Comparison of ENCODE assay signal across 1 cellular context in the genomic region with DNA sequence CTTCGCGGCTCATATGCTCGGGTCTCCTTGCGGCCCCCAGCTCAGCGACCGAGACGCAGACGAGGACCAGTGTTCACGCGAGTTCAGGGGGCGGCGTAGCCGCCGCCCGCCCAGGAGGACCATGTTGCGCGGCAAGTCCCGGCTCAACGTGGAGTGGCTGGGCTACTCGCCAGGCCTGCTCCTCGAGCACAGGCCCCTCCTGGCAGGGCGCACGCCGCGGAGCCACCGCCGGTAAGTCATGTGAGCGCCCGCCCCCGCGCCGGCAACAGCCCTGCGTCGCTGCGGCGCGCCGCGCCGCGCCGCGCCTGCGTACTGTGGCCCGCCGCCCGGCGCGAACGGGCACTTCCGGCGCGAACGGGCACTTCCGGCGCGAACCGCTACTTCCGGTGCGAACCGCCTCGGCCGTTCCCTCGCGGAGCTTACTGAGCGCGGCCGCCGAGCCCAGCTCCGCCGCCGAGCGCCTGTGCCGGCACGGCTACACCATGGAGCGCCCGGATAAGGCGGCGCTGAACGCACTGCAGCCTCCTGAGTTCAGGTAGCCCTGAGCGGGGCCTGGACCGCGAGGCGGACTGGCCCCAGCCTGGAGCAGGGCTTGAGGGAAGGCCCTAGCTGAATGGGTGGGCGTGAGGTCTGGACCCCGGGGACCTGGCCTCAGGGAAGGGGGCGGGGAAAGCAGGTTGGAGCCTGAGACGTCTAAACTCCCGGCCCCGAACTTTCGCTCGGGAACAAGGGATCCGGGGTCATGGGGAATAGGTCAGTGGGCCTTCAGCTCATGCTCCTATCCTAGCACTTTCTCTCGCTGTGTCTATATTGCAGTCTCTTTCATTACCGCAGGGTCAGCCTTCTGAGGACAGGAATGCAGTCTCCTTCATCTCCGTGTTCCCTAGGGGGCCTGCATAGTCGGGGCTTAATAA.
TF ChIP-seq lines count a peak whose summit lies in the region.

A gene with protein sequence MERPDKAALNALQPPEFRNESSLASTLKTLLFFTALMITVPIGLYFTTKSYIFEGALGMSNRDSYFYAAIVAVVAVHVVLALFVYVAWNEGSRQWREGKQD (plus strand): TSS at position 380 of the 914 bp plus-strand sequence. CDS start 103 bp downstream, at position 483.

TF ChIP-seq in HepG2, 621 proteins besides CTCF, POLR2A, EP300 and RAD21 (continued from another document and continues in another):
- TF ChIP-seq, protein P1, sequence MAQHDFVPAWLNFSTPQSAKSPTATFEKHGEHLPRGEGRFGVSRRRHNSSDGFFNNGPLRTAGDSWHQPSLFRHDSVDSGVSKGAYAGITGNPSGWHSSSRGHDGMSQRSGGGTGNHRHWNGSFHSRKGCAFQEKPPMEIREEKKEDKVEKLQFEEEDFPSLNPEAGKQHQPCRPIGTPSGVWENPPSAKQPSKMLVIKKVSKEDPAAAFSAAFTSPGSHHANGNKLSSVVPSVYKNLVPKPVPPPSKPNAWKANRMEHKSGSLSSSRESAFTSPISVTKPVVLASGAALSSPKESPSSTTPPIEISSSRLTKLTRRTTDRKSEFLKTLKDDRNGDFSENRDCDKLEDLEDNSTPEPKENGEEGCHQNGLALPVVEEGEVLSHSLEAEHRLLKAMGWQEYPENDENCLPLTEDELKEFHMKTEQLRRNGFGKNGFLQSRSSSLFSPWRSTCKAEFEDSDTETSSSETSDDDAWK (CRISPR knock-in tag; IDR thresholded peaks at IDR 0.05), result no peak
- no peak for TF ChIP-seq ZFP62 (CRISPR knock-in tag; IDR thresholded peaks at IDR 0.05)
- no peak for TF ChIP-seq ZNF644 (CRISPR knock-in tag; IDR thresholded peaks at IDR 0.05; ENCODE audit: low read depth)
- TF ChIP-seq HCFC1 (IDR thresholded peaks at IDR 0.05; ENCODE audit: low read depth, low read length), result no peak
- no peak for TF ChIP-seq ZBTB26 (CRISPR knock-in tag; IDR thresholded peaks at IDR 0.05; ENCODE audit: borderline replicate concordance)
- TF ChIP-seq SMC3 (IDR thresholded peaks at IDR 0.05; ENCODE audit: low read length), result no peak
- TF ChIP-seq, protein P2, sequence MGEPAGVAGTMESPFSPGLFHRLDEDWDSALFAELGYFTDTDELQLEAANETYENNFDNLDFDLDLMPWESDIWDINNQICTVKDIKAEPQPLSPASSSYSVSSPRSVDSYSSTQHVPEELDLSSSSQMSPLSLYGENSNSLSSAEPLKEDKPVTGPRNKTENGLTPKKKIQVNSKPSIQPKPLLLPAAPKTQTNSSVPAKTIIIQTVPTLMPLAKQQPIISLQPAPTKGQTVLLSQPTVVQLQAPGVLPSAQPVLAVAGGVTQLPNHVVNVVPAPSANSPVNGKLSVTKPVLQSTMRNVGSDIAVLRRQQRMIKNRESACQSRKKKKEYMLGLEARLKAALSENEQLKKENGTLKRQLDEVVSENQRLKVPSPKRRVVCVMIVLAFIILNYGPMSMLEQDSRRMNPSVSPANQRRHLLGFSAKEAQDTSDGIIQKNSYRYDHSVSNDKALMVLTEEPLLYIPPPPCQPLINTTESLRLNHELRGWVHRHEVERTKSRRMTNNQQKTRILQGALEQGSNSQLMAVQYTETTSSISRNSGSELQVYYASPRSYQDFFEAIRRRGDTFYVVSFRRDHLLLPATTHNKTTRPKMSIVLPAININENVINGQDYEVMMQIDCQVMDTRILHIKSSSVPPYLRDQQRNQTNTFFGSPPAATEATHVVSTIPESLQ (CRISPR knock-in tag; conservative IDR thresholded peaks at IDR 0.05), result no peak
- no peak; the same call in 1 of the 2 replicates for TF ChIP-seq SRY (CRISPR knock-in tag; IDR thresholded peaks at IDR 0.05)
- peak; percentile 79; the same call in 1 of the 2 replicates for TF ChIP-seq TFDP1 (CRISPR knock-in tag; IDR thresholded peaks at IDR 0.05; ENCODE audit: borderline replicate concordance)
- TF ChIP-seq ZNF143 (CRISPR knock-in tag; IDR thresholded peaks at IDR 0.05), result no peak
- no peak for TF ChIP-seq SNAI1 (CRISPR knock-in tag; IDR thresholded peaks at IDR 0.05; ENCODE audit: borderline replicate concordance)
- no peak for TF ChIP-seq FOXA3 (CRISPR knock-in tag; IDR thresholded peaks at IDR 0.05)
- TF ChIP-seq CBX1 (IDR thresholded peaks at IDR 0.05; ENCODE audit: low read depth), result no peak
- TF ChIP-seq ZNF484 (CRISPR knock-in tag; IDR thresholded peaks at IDR 0.05; ENCODE audit: borderline replicate concordance, low read depth), result no peak
- peak; percentile 73 for TF ChIP-seq THAP11 (CRISPR knock-in tag; IDR thresholded peaks at IDR 0.05)
- peak; percentile 47; the same call in 1 of the 2 replicates for TF ChIP-seq NFKB2 (CRISPR knock-in tag; IDR thresholded peaks at IDR 0.05; ENCODE audit: borderline replicate concordance)
- TF ChIP-seq NBN (conservative IDR thresholded peaks at IDR 0.05), result no peak
- TF ChIP-seq, protein P3, sequence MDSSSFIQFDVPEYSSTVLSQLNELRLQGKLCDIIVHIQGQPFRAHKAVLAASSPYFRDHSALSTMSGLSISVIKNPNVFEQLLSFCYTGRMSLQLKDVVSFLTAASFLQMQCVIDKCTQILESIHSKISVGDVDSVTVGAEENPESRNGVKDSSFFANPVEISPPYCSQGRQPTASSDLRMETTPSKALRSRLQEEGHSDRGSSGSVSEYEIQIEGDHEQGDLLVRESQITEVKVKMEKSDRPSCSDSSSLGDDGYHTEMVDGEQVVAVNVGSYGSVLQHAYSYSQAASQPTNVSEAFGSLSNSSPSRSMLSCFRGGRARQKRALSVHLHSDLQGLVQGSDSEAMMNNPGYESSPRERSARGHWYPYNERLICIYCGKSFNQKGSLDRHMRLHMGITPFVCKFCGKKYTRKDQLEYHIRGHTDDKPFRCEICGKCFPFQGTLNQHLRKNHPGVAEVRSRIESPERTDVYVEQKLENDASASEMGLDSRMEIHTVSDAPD (CRISPR knock-in tag; IDR thresholded peaks at IDR 0.05), result no peak
- TF ChIP-seq ETV6 (CRISPR knock-in tag; conservative IDR thresholded peaks at IDR 0.05), result no peak
- TF ChIP-seq, protein P4, sequence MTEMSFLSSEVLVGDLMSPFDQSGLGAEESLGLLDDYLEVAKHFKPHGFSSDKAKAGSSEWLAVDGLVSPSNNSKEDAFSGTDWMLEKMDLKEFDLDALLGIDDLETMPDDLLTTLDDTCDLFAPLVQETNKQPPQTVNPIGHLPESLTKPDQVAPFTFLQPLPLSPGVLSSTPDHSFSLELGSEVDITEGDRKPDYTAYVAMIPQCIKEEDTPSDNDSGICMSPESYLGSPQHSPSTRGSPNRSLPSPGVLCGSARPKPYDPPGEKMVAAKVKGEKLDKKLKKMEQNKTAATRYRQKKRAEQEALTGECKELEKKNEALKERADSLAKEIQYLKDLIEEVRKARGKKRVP (CRISPR knock-in tag; IDR thresholded peaks at IDR 0.05), result no peak
- TF ChIP-seq REPIN1 (CRISPR knock-in tag; IDR thresholded peaks at IDR 0.05; ENCODE audit: borderline replicate concordance, low read depth), result no peak; the same call in 1 of the 2 replicates
- TF ChIP-seq ZNF274 (CRISPR knock-in tag; IDR thresholded peaks at IDR 0.05), result peak; percentile 41; the same call in 1 of the 2 replicates
- peak; percentile 58; the same call in 1 of the 2 replicates for TF ChIP-seq ZNF232 (CRISPR knock-in tag; IDR thresholded peaks at IDR 0.05; ENCODE audit: borderline replicate concordance)
- TF ChIP-seq CAMTA2 (CRISPR knock-in tag; IDR thresholded peaks at IDR 0.05; ENCODE audit: borderline replicate concordance), result no peak
- TF ChIP-seq PCBP1 (IDR thresholded peaks at IDR 0.05; ENCODE audit: borderline replicate concordance, low read depth, low read length), result no peak
- TF ChIP-seq, protein P5, sequence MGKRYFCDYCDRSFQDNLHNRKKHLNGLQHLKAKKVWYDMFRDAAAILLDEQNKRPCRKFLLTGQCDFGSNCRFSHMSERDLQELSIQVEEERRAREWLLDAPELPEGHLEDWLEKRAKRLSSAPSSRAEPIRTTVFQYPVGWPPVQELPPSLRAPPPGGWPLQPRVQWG (CRISPR knock-in tag; IDR thresholded peaks at IDR 0.05; ENCODE audit: borderline replicate concordance, low read depth), result no peak
- TF ChIP-seq, protein P6, sequence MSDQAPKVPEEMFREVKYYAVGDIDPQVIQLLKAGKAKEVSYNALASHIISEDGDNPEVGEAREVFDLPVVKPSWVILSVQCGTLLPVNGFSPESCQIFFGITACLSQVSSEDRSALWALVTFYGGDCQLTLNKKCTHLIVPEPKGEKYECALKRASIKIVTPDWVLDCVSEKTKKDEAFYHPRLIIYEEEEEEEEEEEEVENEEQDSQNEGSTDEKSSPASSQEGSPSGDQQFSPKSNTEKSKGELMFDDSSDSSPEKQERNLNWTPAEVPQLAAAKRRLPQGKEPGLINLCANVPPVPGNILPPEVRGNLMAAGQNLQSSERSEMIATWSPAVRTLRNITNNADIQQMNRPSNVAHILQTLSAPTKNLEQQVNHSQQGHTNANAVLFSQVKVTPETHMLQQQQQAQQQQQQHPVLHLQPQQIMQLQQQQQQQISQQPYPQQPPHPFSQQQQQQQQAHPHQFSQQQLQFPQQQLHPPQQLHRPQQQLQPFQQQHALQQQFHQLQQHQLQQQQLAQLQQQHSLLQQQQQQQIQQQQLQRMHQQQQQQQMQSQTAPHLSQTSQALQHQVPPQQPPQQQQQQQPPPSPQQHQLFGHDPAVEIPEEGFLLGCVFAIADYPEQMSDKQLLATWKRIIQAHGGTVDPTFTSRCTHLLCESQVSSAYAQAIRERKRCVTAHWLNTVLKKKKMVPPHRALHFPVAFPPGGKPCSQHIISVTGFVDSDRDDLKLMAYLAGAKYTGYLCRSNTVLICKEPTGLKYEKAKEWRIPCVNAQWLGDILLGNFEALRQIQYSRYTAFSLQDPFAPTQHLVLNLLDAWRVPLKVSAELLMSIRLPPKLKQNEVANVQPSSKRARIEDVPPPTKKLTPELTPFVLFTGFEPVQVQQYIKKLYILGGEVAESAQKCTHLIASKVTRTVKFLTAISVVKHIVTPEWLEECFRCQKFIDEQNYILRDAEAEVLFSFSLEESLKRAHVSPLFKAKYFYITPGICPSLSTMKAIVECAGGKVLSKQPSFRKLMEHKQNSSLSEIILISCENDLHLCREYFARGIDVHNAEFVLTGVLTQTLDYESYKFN (CRISPR knock-in tag; conservative IDR thresholded peaks at IDR 0.05), result 0 out of 2 replicates have a peak, but pooled peaks have one; percentile 7
- TF ChIP-seq ATM (IDR thresholded peaks at IDR 0.05; ENCODE audit: borderline replicate concordance), result no peak
- TF ChIP-seq SATB2 (CRISPR knock-in tag; IDR thresholded peaks at IDR 0.05), result no peak
- no peak for TF ChIP-seq NAIF1 (CRISPR knock-in tag; IDR thresholded peaks at IDR 0.05; ENCODE audit: borderline replicate concordance)
- no peak for TF ChIP-seq ZNF3 (CRISPR knock-in tag; IDR thresholded peaks at IDR 0.05)
- no peak for TF ChIP-seq DPF2 (CRISPR knock-in tag; IDR thresholded peaks at IDR 0.05; ENCODE audit: borderline replicate concordance, low read depth)
- TF ChIP-seq CENPX (CRISPR knock-in tag; IDR thresholded peaks at IDR 0.05), result no peak
- peak; percentile 23; the same call in 1 of the 2 replicates for TF ChIP-seq GFI1 (CRISPR knock-in tag; IDR thresholded peaks at IDR 0.05; ENCODE audit: borderline replicate concordance)
- TF ChIP-seq, protein P7, sequence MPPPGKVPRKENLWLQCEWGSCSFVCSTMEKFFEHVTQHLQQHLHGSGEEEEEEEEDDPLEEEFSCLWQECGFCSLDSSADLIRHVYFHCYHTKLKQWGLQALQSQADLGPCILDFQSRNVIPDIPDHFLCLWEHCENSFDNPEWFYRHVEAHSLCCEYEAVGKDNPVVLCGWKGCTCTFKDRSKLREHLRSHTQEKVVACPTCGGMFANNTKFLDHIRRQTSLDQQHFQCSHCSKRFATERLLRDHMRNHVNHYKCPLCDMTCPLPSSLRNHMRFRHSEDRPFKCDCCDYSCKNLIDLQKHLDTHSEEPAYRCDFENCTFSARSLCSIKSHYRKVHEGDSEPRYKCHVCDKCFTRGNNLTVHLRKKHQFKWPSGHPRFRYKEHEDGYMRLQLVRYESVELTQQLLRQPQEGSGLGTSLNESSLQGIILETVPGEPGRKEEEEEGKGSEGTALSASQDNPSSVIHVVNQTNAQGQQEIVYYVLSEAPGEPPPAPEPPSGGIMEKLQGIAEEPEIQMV (CRISPR knock-in tag; IDR thresholded peaks at IDR 0.05; ENCODE audit: low read depth), result no peak
- TF ChIP-seq NFIC (IDR thresholded peaks at IDR 0.05; ENCODE audit: low read length), result no peak
- TF ChIP-seq MAX (IDR thresholded peaks at IDR 0.05), result peak; percentile 93
- TF ChIP-seq, protein P8, sequence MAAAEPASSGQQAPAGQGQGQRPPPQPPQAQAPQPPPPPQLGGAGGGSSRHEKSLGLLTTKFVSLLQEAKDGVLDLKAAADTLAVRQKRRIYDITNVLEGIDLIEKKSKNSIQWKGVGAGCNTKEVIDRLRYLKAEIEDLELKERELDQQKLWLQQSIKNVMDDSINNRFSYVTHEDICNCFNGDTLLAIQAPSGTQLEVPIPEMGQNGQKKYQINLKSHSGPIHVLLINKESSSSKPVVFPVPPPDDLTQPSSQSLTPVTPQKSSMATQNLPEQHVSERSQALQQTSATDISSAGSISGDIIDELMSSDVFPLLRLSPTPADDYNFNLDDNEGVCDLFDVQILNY (CRISPR knock-in tag; conservative IDR thresholded peaks at IDR 0.05), result no peak
- TF ChIP-seq PAWR (CRISPR knock-in tag; IDR thresholded peaks at IDR 0.05; ENCODE audit: borderline replicate concordance), result no peak
- no peak for TF ChIP-seq NRL (CRISPR knock-in tag; IDR thresholded peaks at IDR 0.05; ENCODE audit: borderline replicate concordance)
- no peak for TF ChIP-seq REXO4 (CRISPR knock-in tag; IDR thresholded peaks at IDR 0.05; ENCODE audit: borderline replicate concordance)
- no peak for TF ChIP-seq SYNCRIP (IDR thresholded peaks at IDR 0.05; ENCODE audit: insufficient read depth, low read depth, low read length)
